1 cellular context compared by ENCODE assay signal in the genomic region with DNA sequence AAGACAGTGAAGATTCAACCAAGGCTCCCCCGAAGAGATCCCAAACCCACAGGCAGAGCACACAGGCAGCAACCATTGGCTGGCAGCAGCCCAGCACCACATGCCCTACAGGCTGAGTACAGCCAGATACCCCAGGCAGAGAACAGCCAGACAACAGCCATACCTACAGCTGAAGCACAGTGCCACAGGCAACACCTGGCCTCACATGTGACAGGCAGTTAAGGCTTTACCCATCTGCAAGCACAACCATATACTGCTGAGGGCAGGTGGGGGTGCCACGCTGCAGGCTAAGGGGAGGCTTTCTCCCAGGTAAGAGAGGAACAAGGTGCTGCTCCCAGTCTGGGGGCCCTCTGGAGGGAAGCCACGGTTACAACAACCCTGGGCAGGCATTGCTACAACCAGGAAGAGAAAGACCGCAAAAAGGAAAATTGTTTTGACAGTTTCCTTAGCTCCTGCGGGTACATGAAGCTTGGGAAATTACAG.
TF ChIP-seq lines count a peak whose summit lies in the region.

No MANE protein-coding gene starts in this region.

TF ChIP-seq in H1, 55 proteins besides CTCF, POLR2A, EP300 and RAD21:
- TF ChIP-seq, protein P1, sequence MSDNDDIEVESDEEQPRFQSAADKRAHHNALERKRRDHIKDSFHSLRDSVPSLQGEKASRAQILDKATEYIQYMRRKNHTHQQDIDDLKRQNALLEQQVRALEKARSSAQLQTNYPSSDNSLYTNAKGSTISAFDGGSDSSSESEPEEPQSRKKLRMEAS (IDR thresholded peaks at IDR 0.05) = 0 out of 2 replicates have a peak, but pooled peaks have one; percentile 20
- no peak for TF ChIP-seq GTF2F1 (IDR thresholded peaks at IDR 0.05; ENCODE audit: borderline replicate concordance, low read depth, low read length)
